8 cellular contexts compared by ENCODE assay signal in genomic region chr3:17894434-17895060, GRCh38.
DNase-seq lines count a peak whose midpoint lies in the region; ATAC-seq and TF ChIP-seq lines count a peak whose summit lies in the region.

No MANE protein-coding gene starts in this region.

- no peaks in the 10 kb centered on the region for H3K9me2 ChIP-seq in PC-9 (ENCODE audit: insufficient read depth)

- H3K27me3 Mint-ChIP-seq in activated CD4-positive, alpha-beta T cell treated with anti-CD3 and anti-CD28 coated beads for 36 hours: no peaks in the 10 kb centered on the region
- no peaks in the 10 kb centered on the region for H3K27me3 Mint-ChIP-seq in nephron (ENCODE audit: low read depth)

- DNase-seq in activated CD4-positive, alpha-beta T cell treated with anti-CD3 and anti-CD28 coated beads for 36 hours: peak; percentile 71
- no peak for DNase-seq in activated CD4-positive, alpha-beta T cell treated with anti-CD3 and anti-CD28 coated beads for 1 hour
- DNase-seq in PC-9: peak in 1 of 2 experiments; percentile 42
- peak; percentile 80 for DNase-seq in brain microvascular endothelial cell

- no peak overlapping the region for H3K27ac Mint-ChIP-seq in activated CD4-positive, alpha-beta T cell treated with anti-CD3 and anti-CD28 coated beads for 36 hours
- no peak overlapping the region for H3K27ac Mint-ChIP-seq in nephron

- TF ChIP-seq CTCF in PC-9 (conservative IDR thresholded peaks at IDR 0.05): peak; percentile 70
- peak; percentile 83 for TF ChIP-seq CTCF in brain microvascular endothelial cell (IDR thresholded peaks at IDR 0.05; ENCODE audit: low read depth, low read length, missing control alignments)
- peak in 2 of 3 experiments; percentile 14 to 54 for TF ChIP-seq CTCF in nephron (IDR thresholded peaks at IDR 0.05; ENCODE audit: unreplicated experiment in 3 of 3)

- no TSS peak for BruUV-seq in PC-9 (replicated peaks; lab: Mats Ljungman, UMichigan)

- peak; percentile 81 for ATAC-seq in activated CD4-positive, alpha-beta T cell treated with anti-CD3 and anti-CD28 coated beads for 36 hours
- ATAC-seq in HG02981 (IDR thresholded peaks at IDR 0.05; ENCODE audit: unreplicated experiment): peak; percentile 69
- no peak for ATAC-seq in HG02642 (IDR thresholded peaks at IDR 0.05; ENCODE audit: poor library complexity, unreplicated experiment)
- no peak for ATAC-seq in HG03025 (IDR thresholded peaks at IDR 0.05; ENCODE audit: low FRiP score, unreplicated experiment)

- POLR2A ChIA-PET in activated CD4-positive, alpha-beta T cell treated with anti-CD3 and anti-CD28 coated beads for 36 hours (lab: Charles Lee): no interaction called here
- POLR2A ChIA-PET in PC-9 (lab: Charles Lee; ENCODE audit: unreplicated experiment): interaction anchor here (0.6 to 0.7 kb wide), 2 partner anchors 79 to 614 kb away, joined by 3 to 5 read pairs; no protein-coding TSS in a partner anchor

- H3K9me3 ChIP-seq in PC-9 (ENCODE audit: insufficient read depth, low read depth): no peaks in the 10 kb centered on the region

- H3K36me3 Mint-ChIP-seq in activated CD4-positive, alpha-beta T cell treated with anti-CD3 and anti-CD28 coated beads for 36 hours (ENCODE audit: low read depth): no peaks in the 10 kb centered on the region
- H3K36me3 Mint-ChIP-seq in nephron (ENCODE audit: low read depth): no peaks in the 10 kb centered on the region

- H3K4me1 Mint-ChIP-seq in activated CD4-positive, alpha-beta T cell treated with anti-CD3 and anti-CD28 coated beads for 36 hours: no peaks in the 10 kb centered on the region
- H3K4me1 Mint-ChIP-seq in nephron: no peaks in the 10 kb centered on the region

- in situ Hi-C loops in brain microvascular endothelial cell (cut with HindIII; ENCODE audit: low pct_ligation_motif_present, low sequenced_read_pairs): no loop called here

- CTCF ChIA-PET in activated CD4-positive, alpha-beta T cell treated with anti-CD3 and anti-CD28 coated beads for 36 hours (lab: Charles Lee): interaction anchor here (0.6 to 1.6 kb wide), 7 partner anchors 12 to 865 kb away, joined by 3 to 5 read pairs (median 4); no protein-coding TSS in a partner anchor
- CTCF ChIA-PET in PC-9 (lab: Charles Lee): interaction anchor here (0.6 to 1.9 kb wide), 3 partner anchors 11 to 401 kb away, joined by 3 to 7 read pairs (median 4); no protein-coding TSS in a partner anchor

- H3K4me1 ChIP-seq in PC-9 (replicated peaks; ENCODE audit: insufficient read depth): no peaks in the 10 kb centered on the region

- no peak overlapping the region for H3K4me3 Mint-ChIP-seq in activated CD4-positive, alpha-beta T cell treated with anti-CD3 and anti-CD28 coated beads for 36 hours
- H3K4me3 Mint-ChIP-seq in nephron: no peak overlapping the region

- H3K27ac ChIP-seq in PC-9: no peak overlapping the region
- no peak overlapping the region for H3K27ac ChIP-seq in brain microvascular endothelial cell

- no peaks in the 10 kb centered on the region for H3K9me3 Mint-ChIP-seq in activated CD4-positive, alpha-beta T cell treated with anti-CD3 and anti-CD28 coated beads for 36 hours (ENCODE audit: low read depth)
- H3K9me3 Mint-ChIP-seq in nephron: peaks cover 4% of the 10 kb centered on the region

- H3K36me3 ChIP-seq in PC-9 (ENCODE audit: low read depth): no peaks in the 10 kb centered on the region
- no peaks in the 10 kb centered on the region for H3K36me3 ChIP-seq in brain microvascular endothelial cell (replicated peaks)

- H3K27me3 ChIP-seq in PC-9 (ENCODE audit: insufficient read depth, low read depth) (no peaks in the 10 kb centered on the region), brain microvascular endothelial cell (replicated peaks) (no peaks in the 10 kb centered on the region)

- intact Hi-C loops in activated CD4-positive, alpha-beta T cell treated with anti-CD3 and anti-CD28 coated beads for 36 hours (cut with DNase I, micrococcal nuclease): loop anchor here in 1 of 2 experiments (1.0 to 10.0 kb wide), 3 partner anchors 401 to 1090 kb away; no protein-coding TSS in a partner anchor
- intact Hi-C loops in PC-9 (cut with micrococcal nuclease; ENCODE audit: unreplicated experiment): loop anchor here (1.0 to 2.0 kb wide), 2 partner anchors 401 to 494 kb away; no protein-coding TSS in a partner anchor

- H3K4me2 ChIP-seq in PC-9: no peak overlapping the region

- no peak overlapping the region for H2AFZ ChIP-seq in PC-9

- no peaks in the 10 kb centered on the region for H3K79me2 ChIP-seq in PC-9 (ENCODE audit: low read depth)

- no peaks in the 10 kb centered on the region for H3F3A ChIP-seq in PC-9 (ENCODE audit: insufficient read depth, low read depth)

- H3K4me3 ChIP-seq in PC-9 (no peak overlapping the region), brain microvascular endothelial cell (ENCODE audit: low read depth, low read length) (no peak overlapping the region)

- H4K20me1 ChIP-seq in PC-9 (ENCODE audit: insufficient read depth): no peaks in the 10 kb centered on the region

Comparison
In these comparisons a context has a peak if more than half of its experiments do, and no peak if none do; other contexts are left out.
1. ATAC-seq: peak in activated CD4-positive, alpha-beta T cell treated with anti-CD3 and anti-CD28 coated beads for 36 hours (single experiment) and HG02981 (single experiment); none in HG02642 (single experiment) and HG03025 (single experiment).
2. Peak in every context shown above with its lines, with median percentiles within 50 percentile points of each other: CTCF ChIP-seq.